15 cellular contexts compared by ENCODE assay signal in genomic region chr11:19370100-19370861, GRCh38.
DNase-seq lines count a peak whose midpoint lies in the region; ATAC-seq and TF ChIP-seq lines count a peak whose summit lies in the region.
"Had no signal": no experiment of that assay in that cellular context is flagged by ENCODE, and none has a peak within 500 bp of the region (broad histone marks: within the 10 kb centered on the region; RNA-seq: fewer than 3 reads in every experiment).

No MANE protein-coding gene starts in this region.

- H3K9me3 ChIP-seq in right lobe of liver, result no peaks in the 10 kb centered on the region
- H3K9me3 ChIP-seq in tibial nerve, result no peaks in the 10 kb centered on the region
- H3K9me3 ChIP-seq: transverse colon had no signal

- no peak overlapping the region for H3K4me3 ChIP-seq in right lobe of liver
- no peak overlapping the region for H3K4me3 ChIP-seq in tibial nerve
- H3K4me3 ChIP-seq: dorsolateral prefrontal cortex, transverse colon had no signal

- no peak for TF ChIP-seq CTCF in right lobe of liver (IDR thresholded peaks at IDR 0.05)
- no peak for TF ChIP-seq CTCF in tibial nerve (IDR thresholded peaks at IDR 0.05)

- H3K27ac ChIP-seq in right lobe of liver, result no peak overlapping the region
- peak overlapping the region in 2 of 4 donors; percentile 36 to 43 for H3K27ac ChIP-seq in tibial nerve
- H3K27ac ChIP-seq: dorsolateral prefrontal cortex had no signal

- TF ChIP-seq POLR2A in right lobe of liver (IDR thresholded peaks at IDR 0.05), result no peak
- no peak for TF ChIP-seq POLR2A in tibial nerve (IDR thresholded peaks at IDR 0.05)

- 38% methylated on average over 7 of the region's 7 CpGs for WGBS in right lobe of liver (ENCODE audit: insufficient coverage, low coverage, low lambda C conversion rate, missing lambda C conversion rate)
- WGBS in tibial nerve, 2 donors, result 24 to 27% methylated on average over 7 of the region's 7 CpGs

- peak; percentile 34 for DNase-seq in NCI-H2227 (lab: John Stamatoyannopoulos, UW; ENCODE audit: unreplicated experiment)
- DNase-seq in NCI-H2227 treated with DMSO at 0.1 percent for 48 hours (lab: John Stamatoyannopoulos, UW), result no peak
- DNase-seq in dermis microvascular lymphatic vessel endothelial cell (ENCODE audit: low read depth in 2 of 2), result peak; percentile 85 to 89
- DNase-seq in right lobe of liver, result no peak
- peak; percentile 42 to 81 for DNase-seq in tibial nerve (ENCODE audit: low spot score in 2 of 2)
- DNase-seq in NCI-H774 (lab: John Stamatoyannopoulos, UW), result no peak
- DNase-seq in GM19240 (ENCODE audit: insufficient read length, low spot score), result no peak
- DNase-seq: 8988T; dorsolateral prefrontal cortex; left colon; NCI-H1436 treated with DMSO at 0.1 percent for 48 hours; stimulated activated CD4-positive, alpha-beta T cell treated with anti-CD3 and anti-CD28 coated beads, Interleukin-1b, Interleukin-23, amount 100 ng/mL, for 48 hours; T-cell; transverse colon had no signal

- no peaks in the 10 kb centered on the region for H3K27me3 ChIP-seq in right lobe of liver
- H3K27me3 ChIP-seq in tibial nerve, result no peaks in the 10 kb centered on the region
- H3K27me3 ChIP-seq: dorsolateral prefrontal cortex, transverse colon had no signal

- H3K36me3 ChIP-seq in right lobe of liver (no peaks in the 10 kb centered on the region), tibial nerve (no peaks in the 10 kb centered on the region)
- H3K36me3 ChIP-seq: transverse colon had no signal

- peak in 1 of 2 donors; percentile 95 for TF ChIP-seq EP300 in tibial nerve (IDR thresholded peaks at IDR 0.05)

- H3K4me1 ChIP-seq in right lobe of liver (peaks cover 0 to 16% (median 4%) of the 10 kb centered on the region in 4 donors), tibial nerve (peaks cover 0 to 51% (median 10%) of the 10 kb centered on the region in 4 donors)

- peak; percentile 45 to 75 (median 58) for ATAC-seq in right lobe of liver
- no peak for ATAC-seq in GM19395 (IDR thresholded peaks at IDR 0.05; ENCODE audit: unreplicated experiment)
- ATAC-seq: left colon, T-cell had no signal

- intact Hi-C loops in right lobe of liver (cut with DNase I), result no loop called here

Comparison
In these comparisons a context has a peak if more than half of its experiments do, and no peak if none do; other contexts are left out.
1. DNase-seq: peak in NCI-H2227 (single experiment), dermis microvascular lymphatic vessel endothelial cell (2 of 2) and tibial nerve (2 of 2); none in NCI-H2227 treated with DMSO at 0.1 percent for 48 hours (single experiment), right lobe of liver (0 of 3), NCI-H774 (single experiment) and GM19240 (single experiment).